Comparison of ENCODE assay signal across 1 cellular context in the genomic region with DNA sequence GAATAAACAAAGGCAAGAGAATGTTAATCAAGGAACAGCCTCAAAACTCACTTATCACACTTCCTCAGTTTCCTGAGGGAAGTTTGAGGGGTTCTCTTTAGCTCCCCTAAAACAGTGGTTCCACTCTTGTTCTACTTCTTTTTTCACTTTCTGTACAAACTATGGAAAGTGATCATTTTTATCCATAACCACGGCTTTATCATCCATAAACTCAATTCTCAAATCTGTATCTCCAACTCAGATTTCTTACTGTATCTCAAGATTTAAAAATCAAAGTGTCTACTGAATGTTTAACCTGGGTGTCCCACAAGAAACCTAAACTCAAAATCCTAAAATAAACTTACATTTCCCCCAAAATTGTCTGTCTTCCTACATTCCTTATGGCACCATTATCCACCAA.
TF ChIP-seq lines count a peak whose summit lies in the region.

No MANE protein-coding gene starts in this region.

TF ChIP-seq in HepG2, 621 proteins besides CTCF, POLR2A, EP300 and RAD21:
- TF ChIP-seq, protein P1, sequence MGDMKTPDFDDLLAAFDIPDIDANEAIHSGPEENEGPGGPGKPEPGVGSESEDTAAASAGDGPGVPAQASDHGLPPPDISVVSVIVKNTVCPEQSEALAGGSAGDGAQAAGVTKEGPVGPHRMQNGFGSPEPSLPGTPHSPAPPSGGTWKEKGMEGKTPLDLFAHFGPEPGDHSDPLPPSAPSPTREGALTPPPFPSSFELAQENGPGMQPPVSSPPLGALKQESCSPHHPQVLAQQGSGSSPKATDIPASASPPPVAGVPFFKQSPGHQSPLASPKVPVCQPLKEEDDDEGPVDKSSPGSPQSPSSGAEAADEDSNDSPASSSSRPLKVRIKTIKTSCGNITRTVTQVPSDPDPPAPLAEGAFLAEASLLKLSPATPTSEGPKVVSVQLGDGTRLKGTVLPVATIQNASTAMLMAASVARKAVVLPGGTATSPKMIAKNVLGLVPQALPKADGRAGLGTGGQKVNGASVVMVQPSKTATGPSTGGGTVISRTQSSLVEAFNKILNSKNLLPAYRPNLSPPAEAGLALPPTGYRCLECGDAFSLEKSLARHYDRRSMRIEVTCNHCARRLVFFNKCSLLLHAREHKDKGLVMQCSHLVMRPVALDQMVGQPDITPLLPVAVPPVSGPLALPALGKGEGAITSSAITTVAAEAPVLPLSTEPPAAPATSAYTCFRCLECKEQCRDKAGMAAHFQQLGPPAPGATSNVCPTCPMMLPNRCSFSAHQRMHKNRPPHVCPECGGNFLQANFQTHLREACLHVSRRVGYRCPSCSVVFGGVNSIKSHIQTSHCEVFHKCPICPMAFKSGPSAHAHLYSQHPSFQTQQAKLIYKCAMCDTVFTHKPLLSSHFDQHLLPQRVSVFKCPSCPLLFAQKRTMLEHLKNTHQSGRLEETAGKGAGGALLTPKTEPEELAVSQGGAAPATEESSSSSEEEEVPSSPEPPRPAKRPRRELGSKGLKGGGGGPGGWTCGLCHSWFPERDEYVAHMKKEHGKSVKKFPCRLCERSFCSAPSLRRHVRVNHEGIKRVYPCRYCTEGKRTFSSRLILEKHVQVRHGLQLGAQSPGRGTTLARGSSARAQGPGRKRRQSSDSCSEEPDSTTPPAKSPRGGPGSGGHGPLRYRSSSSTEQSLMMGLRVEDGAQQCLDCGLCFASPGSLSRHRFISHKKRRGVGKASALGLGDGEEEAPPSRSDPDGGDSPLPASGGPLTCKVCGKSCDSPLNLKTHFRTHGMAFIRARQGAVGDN (CRISPR knock-in tag; IDR thresholded peaks at IDR 0.05), result no peak
- TF ChIP-seq MLXIP (CRISPR knock-in tag; IDR thresholded peaks at IDR 0.05; ENCODE audit: borderline replicate concordance), result no peak
- no peak for TF ChIP-seq ZNF501 (CRISPR knock-in tag; IDR thresholded peaks at IDR 0.05)
- TF ChIP-seq MAF1 (CRISPR knock-in tag; IDR thresholded peaks at IDR 0.05; ENCODE audit: borderline replicate concordance), result no peak
- TF ChIP-seq STAG1 (CRISPR knock-in tag; IDR thresholded peaks at IDR 0.05), result no peak
- no peak for TF ChIP-seq NFATC3 (CRISPR knock-in tag; IDR thresholded peaks at IDR 0.05)
- no peak for TF ChIP-seq SRF (IDR thresholded peaks at IDR 0.05; ENCODE audit: low read depth, low read length)
- no peak for TF ChIP-seq ZNF382 (CRISPR knock-in tag; IDR thresholded peaks at IDR 0.05; ENCODE audit: borderline replicate concordance)
- no peak for TF ChIP-seq ZFP82 (CRISPR knock-in tag; IDR thresholded peaks at IDR 0.05; ENCODE audit: borderline replicate concordance)
TF ChIP-seq in HepG2: peak in this region for 0.
